Comparison of ENCODE assay signal across 21 cellular contexts in genomic region chr4:94461506-94461905, GRCh38.
"Had no signal": no experiment of that assay in that cellular context is flagged by ENCODE, and none has a peak within 500 bp of the region (broad histone marks: within the 10 kb centered on the region; RNA-seq: fewer than 3 reads in every experiment).

No MANE protein-coding gene starts in this region.

- DNase-seq: activated CD4-positive, alpha-beta T cell treated with anti-CD3 and anti-CD28 coated beads, Interleukin-2, amount 50 U/mL, for 1 hour; activated CD8-positive, alpha-beta memory T cell treated with anti-CD3 and anti-CD28 coated beads for 24 hours; activated CD8-positive, alpha-beta memory T cell treated with anti-CD3 and anti-CD28 coated beads, Interleukin-2, amount 50 U/mL, for 48 hours; activated effector memory CD4-positive, alpha-beta T cell treated with Interleukin-2 at 50 U/mL for 16 hours; activated T-cell treated with anti-CD3 and anti-CD28 coated beads, Interleukin-2, amount 50 U/mL, for 48 hours; effector CD8-positive, alpha-beta T cell; hippocampal formation; islet precursor cell; left lung; naive thymus-derived CD4-positive, alpha-beta T cell; stimulated activated CD4-positive, alpha-beta T cell treated with anti-CD3 and anti-CD28 coated beads, Interleukin-2, amount 100 ng/mL, for 24 hours; stimulated activated naive CD4-positive, alpha-beta T cell treated with Interleukin-2 at 50 U/mL for 16 hours had no signal

- H3K9me3 ChIP-seq: esophagus muscularis mucosa, left lung, neutrophil, tibial nerve, vagina had no signal

- H3K36me3 ChIP-seq: vagina had no signal

- H3K27me3 Mint-ChIP-seq: activated naive CD4-positive, alpha-beta T cell treated with anti-CD3 and anti-CD28 coated beads, Interleukin-2, amount 50 U/mL, for 24 hours; dendritic cell treated with granulocyte-macrophage colony-stimulating factor and Interleukin-4, amounts not matched to agents 40 ng/mL and 50 ng/mL, for 4 days; naive thymus-derived CD4-positive, alpha-beta T cell had no signal

- H3K9me3 Mint-ChIP-seq: activated naive CD4-positive, alpha-beta T cell treated with anti-CD3 and anti-CD28 coated beads, Interleukin-2, amount 50 U/mL, for 24 hours; dendritic cell treated with granulocyte-macrophage colony-stimulating factor and Interleukin-4, amounts not matched to agents 40 ng/mL and 50 ng/mL, for 4 days; naive thymus-derived CD4-positive, alpha-beta T cell; T-helper 2 cell treated with Interferon-gamma antibody and Interleukin-4, amounts not matched to agents 5 μg/mL and 100 μg/mL, for 36 hours had no signal

- H3K27ac Mint-ChIP-seq: activated naive CD4-positive, alpha-beta T cell treated with anti-CD3 and anti-CD28 coated beads, Interleukin-2, amount 50 U/mL, for 24 hours; dendritic cell treated with granulocyte-macrophage colony-stimulating factor and Interleukin-4, amounts not matched to agents 40 ng/mL and 50 ng/mL, for 4 days; naive thymus-derived CD4-positive, alpha-beta T cell; T-helper 2 cell treated with Interferon-gamma antibody and Interleukin-4, amounts not matched to agents 5 μg/mL and 100 μg/mL, for 36 hours had no signal

- H3K4me3 Mint-ChIP-seq: activated naive CD4-positive, alpha-beta T cell treated with anti-CD3 and anti-CD28 coated beads, Interleukin-2, amount 50 U/mL, for 24 hours; dendritic cell treated with granulocyte-macrophage colony-stimulating factor and Interleukin-4, amounts not matched to agents 40 ng/mL and 50 ng/mL, for 4 days; naive thymus-derived CD4-positive, alpha-beta T cell; T-helper 2 cell treated with Interferon-gamma antibody and Interleukin-4, amounts not matched to agents 5 μg/mL and 100 μg/mL, for 36 hours had no signal

- H3K27ac ChIP-seq: left lung, neutrophil, parathyroid adenoma, SK-N-MC, vagina had no signal

- ATAC-seq: left lung; naive thymus-derived CD4-positive, alpha-beta T cell had no signal

- H3K27me3 ChIP-seq: esophagus muscularis mucosa, left lung, neutrophil, tibial nerve, vagina had no signal

- H3K4me3 ChIP-seq: esophagus muscularis mucosa, left lung, SK-N-MC, tibial nerve, vagina had no signal
